28 cellular contexts compared by ENCODE assay signal in the genomic region with DNA sequence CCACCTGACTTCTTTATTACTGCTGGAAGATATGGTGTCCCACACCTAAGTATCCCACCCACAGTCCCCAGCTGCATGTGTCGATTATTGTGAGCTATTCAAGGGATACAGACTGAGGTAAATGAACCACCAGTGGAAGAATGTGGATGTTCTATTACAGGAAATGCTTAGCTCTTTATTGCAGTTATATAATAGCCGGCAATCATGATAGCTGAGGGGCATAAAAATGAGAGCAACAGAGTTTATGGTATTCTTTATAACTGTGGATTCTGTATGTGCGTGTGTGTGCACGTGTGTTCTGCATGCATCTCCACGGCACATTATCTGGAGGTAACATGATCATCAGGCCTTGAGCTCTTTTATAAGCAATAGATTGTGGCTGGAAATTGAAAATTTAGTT.
"Had no signal": no experiment of that assay in that cellular context is flagged by ENCODE, and none has a peak within 500 bp of the region (broad histone marks: within the 10 kb centered on the region; RNA-seq: fewer than 3 reads in every experiment).

No MANE protein-coding gene starts in this region.

- H3K27me3 ChIP-seq: esophagus squamous epithelium, upper lobe of left lung had no signal

- H3K36me3 Mint-ChIP-seq: activated naive CD4-positive, alpha-beta T cell treated with anti-CD3 and anti-CD28 coated beads, Interleukin-2, amount 50 U/mL, for 24 hours; natural killer cell treated with Interleukin-12 subunit alpha and Interleukin-12 subunit beta and Interleukin-15 and Interleukin-18, amount 100 ng/mL, for 72 hours; stimulated activated effector memory CD8-positive, alpha-beta T cell treated with anti-CD3 and anti-CD28 coated beads, Interleukin-12 subunit alpha, Interleukin-12 subunit beta, amount 100 ng/mL, for 72 hours; WTC11 had no signal

- H3K27ac Mint-ChIP-seq: activated CD8-positive, alpha-beta T cell treated with anti-CD3 and anti-CD28 coated beads for 36 hours; activated naive CD4-positive, alpha-beta T cell treated with anti-CD3 and anti-CD28 coated beads, Interleukin-2, amount 50 U/mL, for 24 hours; activated naive CD8-positive, alpha-beta T cell treated with anti-CD3 and anti-CD28 coated beads, Interleukin-2, amount 50 U/mL, for 24 hours; activated T-helper 2 cell treated with anti-CD3 and anti-CD28 coated beads, Interferon-gamma antibody, Interleukin-2, Interleukin-4, amounts not matched to agents 10 μg/mL and 5 μg/mL and 100 μg/mL, durations not matched to agents 14 hours and 24 hours and 36 hours; natural killer cell treated with Interleukin-12 subunit alpha and Interleukin-12 subunit beta and Interleukin-15 and Interleukin-18, amount 100 ng/mL, for 72 hours; stimulated activated effector memory CD8-positive, alpha-beta T cell treated with anti-CD3 and anti-CD28 coated beads, Interleukin-12 subunit alpha, Interleukin-12 subunit beta, amount 100 ng/mL, for 72 hours; stimulated activated naive CD8-positive, alpha-beta T cell treated with anti-CD3 and anti-CD28 coated beads, Interleukin-15, Interleukin-2, amounts not matched to agents 100 ng/mL and 50 ng/mL, for 24 hours; T-helper 17 cell; WTC11 had no signal

- H3K4me1 Mint-ChIP-seq: activated naive CD4-positive, alpha-beta T cell treated with anti-CD3 and anti-CD28 coated beads, Interleukin-2, amount 50 U/mL, for 24 hours; activated naive CD8-positive, alpha-beta T cell treated with anti-CD3 and anti-CD28 coated beads, Interleukin-2, amount 50 U/mL, for 24 hours; stimulated activated effector memory CD8-positive, alpha-beta T cell treated with anti-CD3 and anti-CD28 coated beads, Interleukin-12 subunit alpha, Interleukin-12 subunit beta, amount 100 ng/mL, for 72 hours; T-helper 17 cell had no signal

- H3K4me3 ChIP-seq: coronary artery, esophagus squamous epithelium, prostate gland, skin epidermis, thoracic aorta, upper lobe of left lung had no signal

- H3K27ac ChIP-seq: coronary artery, esophagus squamous epithelium, prostate gland, skin epidermis, thoracic aorta had no signal

- H3K4me3 Mint-ChIP-seq: activated CD8-positive, alpha-beta T cell treated with anti-CD3 and anti-CD28 coated beads for 36 hours; activated naive CD4-positive, alpha-beta T cell treated with anti-CD3 and anti-CD28 coated beads, Interleukin-2, amount 50 U/mL, for 24 hours; activated naive CD8-positive, alpha-beta T cell treated with anti-CD3 and anti-CD28 coated beads, Interleukin-2, amount 50 U/mL, for 24 hours; endodermal cell; natural killer cell treated with Interleukin-12 subunit alpha and Interleukin-12 subunit beta and Interleukin-15 and Interleukin-18, amount 100 ng/mL, for 72 hours; stimulated activated effector memory CD8-positive, alpha-beta T cell treated with anti-CD3 and anti-CD28 coated beads, Interleukin-12 subunit alpha, Interleukin-12 subunit beta, amount 100 ng/mL, for 72 hours; stimulated activated naive CD8-positive, alpha-beta T cell treated with anti-CD3 and anti-CD28 coated beads, Interleukin-15, Interleukin-2, amounts not matched to agents 100 ng/mL and 50 ng/mL, for 24 hours; T-helper 17 cell; WTC11 had no signal

- H3K27me3 Mint-ChIP-seq: activated CD8-positive, alpha-beta T cell treated with anti-CD3 and anti-CD28 coated beads for 36 hours; activated naive CD4-positive, alpha-beta T cell treated with anti-CD3 and anti-CD28 coated beads, Interleukin-2, amount 50 U/mL, for 24 hours; natural killer cell treated with Interleukin-12 subunit alpha and Interleukin-12 subunit beta and Interleukin-15 and Interleukin-18, amount 100 ng/mL, for 72 hours; stimulated activated naive CD8-positive, alpha-beta T cell treated with anti-CD3 and anti-CD28 coated beads, Interleukin-15, Interleukin-2, amounts not matched to agents 100 ng/mL and 50 ng/mL, for 24 hours had no signal

- ATAC-seq: activated CD8-positive, alpha-beta T cell treated with anti-CD3 and anti-CD28 coated beads for 36 hours; activated naive CD8-positive, alpha-beta T cell treated with anti-CD3 and anti-CD28 coated beads, Interleukin-2, amount 50 U/mL, for 24 hours; sciatic nerve; SK-N-SH treated with all-trans-retinoic acid at 6 μM for 48 hours; stimulated activated effector memory CD8-positive, alpha-beta T cell treated with anti-CD3 and anti-CD28 coated beads, Interleukin-12 subunit alpha, Interleukin-12 subunit beta, amount 100 ng/mL, for 72 hours; T-helper 17 cell; WTC11 had no signal

- DNase-seq: activated CD4-positive, alpha-beta T cell treated with anti-CD3 and anti-CD28 coated beads, Interleukin-2, amount 50 U/mL, for 1 hour; activated CD8-positive, alpha-beta T cell treated with anti-CD3 and anti-CD28 coated beads for 36 hours; activated naive CD8-positive, alpha-beta T cell treated with anti-CD3 and anti-CD28 coated beads, Interleukin-2, amount 50 U/mL, for 24 hours; activated T-cell treated with anti-CD3 and anti-CD28 coated beads, Interleukin-2, amount 50 U/mL, for 48 hours; amygdala; endodermal cell; esophagus squamous epithelium; foreskin melanocyte; left cardiac atrium; mammary epithelial cell; midbrain; retina; stimulated activated CD4-positive, alpha-beta T cell treated with anti-CD3 and anti-CD28 coated beads, Interleukin-4, amount 100 ng/mL, for 24 hours; T-helper 17 cell; T1000; upper lobe of left lung had no signal

- H3K9me3 ChIP-seq: esophagus squamous epithelium, prostate gland, thoracic aorta, upper lobe of left lung had no signal

- H3K36me3 ChIP-seq: esophagus squamous epithelium, prostate gland, thoracic aorta, upper lobe of left lung had no signal

- H3K9me3 Mint-ChIP-seq: activated CD8-positive, alpha-beta T cell treated with anti-CD3 and anti-CD28 coated beads for 36 hours; activated naive CD4-positive, alpha-beta T cell treated with anti-CD3 and anti-CD28 coated beads, Interleukin-2, amount 50 U/mL, for 24 hours; activated naive CD8-positive, alpha-beta T cell treated with anti-CD3 and anti-CD28 coated beads, Interleukin-2, amount 50 U/mL, for 24 hours; activated T-helper 2 cell treated with anti-CD3 and anti-CD28 coated beads, Interferon-gamma antibody, Interleukin-2, Interleukin-4, amounts not matched to agents 10 μg/mL and 5 μg/mL and 100 μg/mL, durations not matched to agents 14 hours and 24 hours and 36 hours; endodermal cell; natural killer cell treated with Interleukin-12 subunit alpha and Interleukin-12 subunit beta and Interleukin-15 and Interleukin-18, amount 100 ng/mL, for 72 hours; stimulated activated effector memory CD8-positive, alpha-beta T cell treated with anti-CD3 and anti-CD28 coated beads, Interleukin-12 subunit alpha, Interleukin-12 subunit beta, amount 100 ng/mL, for 72 hours; stimulated activated naive CD8-positive, alpha-beta T cell treated with anti-CD3 and anti-CD28 coated beads, Interleukin-15, Interleukin-2, amounts not matched to agents 100 ng/mL and 50 ng/mL, for 24 hours; WTC11 had no signal
